ENCODE assay signal across 13 cellular contexts in genomic region chr11:19605500-19606371, GRCh38.
DNase-seq lines count a peak whose midpoint lies in the region; ATAC-seq and TF ChIP-seq lines count a peak whose summit lies in the region.
"Had no signal": no experiment of that assay in that cellular context is flagged by ENCODE, and none has a peak within 500 bp of the region (broad histone marks: within the 10 kb centered on the region; RNA-seq: fewer than 3 reads in every experiment).

No MANE protein-coding gene starts in this region.

- DNase-seq in NCI-H1436 (lab: John Stamatoyannopoulos, UW) (peak; percentile 5), NCI-H1436 treated with DMSO at 0.1 percent for 48 hours (lab: John Stamatoyannopoulos, UW) (no peak), NCI-H82 (lab: John Stamatoyannopoulos, UW) (peak; percentile 84), stromal cell of bone marrow (ENCODE audit: low read depth) (peak; percentile 94), occipital lobe (lab: John Stamatoyannopoulos, UW) (no peak), COLO829 (ENCODE audit: low spot score) (no peak)
- DNase-seq: foreskin melanocyte, H7, lower lobe of right lung, retina had no signal

- TF ChIP-seq POLR2A in gastroesophageal sphincter (IDR thresholded peaks at IDR 0.05), result no peak

- WGBS in gastroesophageal sphincter (ENCODE audit: low coverage in 1 of 2), 2 donors, result 67 to 79% methylated on average over 8 of the region's 8 CpGs

- peak overlapping the region in 1 of 4 donors; percentile 11 for H3K27ac ChIP-seq in gastroesophageal sphincter
- H3K27ac ChIP-seq: cardiac muscle cell, lower lobe of right lung had no signal

- H3K4me3 ChIP-seq in gastroesophageal sphincter, result no peak overlapping the region
- H3K4me3 ChIP-seq: cardiac muscle cell, lower lobe of right lung had no signal

- TF ChIP-seq CTCF in gastroesophageal sphincter (IDR thresholded peaks at IDR 0.05), result peak in 1 of 4 experiments; percentile 6

- peaks cover 0 to 36% (median 7%) of the 10 kb centered on the region in 3 donors for H3K4me1 ChIP-seq in gastroesophageal sphincter

- no peak for TF ChIP-seq EP300 in gastroesophageal sphincter (IDR thresholded peaks at IDR 0.05)

- no peaks in the 10 kb centered on the region for H3K9me3 ChIP-seq in gastroesophageal sphincter
- H3K9me3 ChIP-seq: lower lobe of right lung had no signal

- no peaks in the 10 kb centered on the region for H3K36me3 ChIP-seq in gastroesophageal sphincter
- H3K36me3 ChIP-seq: cardiac muscle cell, lower lobe of right lung had no signal

- peak; percentile 62 for ATAC-seq in gastroesophageal sphincter
- no peak for ATAC-seq in GM18873 (IDR thresholded peaks at IDR 0.05; ENCODE audit: low FRiP score, unreplicated experiment)
- ATAC-seq: lower lobe of right lung had no signal

- H3K27me3 ChIP-seq in gastroesophageal sphincter, result no peaks in the 10 kb centered on the region

Comparison
In these comparisons a context has a peak if more than half of its experiments do, and no peak if none do; other contexts are left out.
1. DNase-seq: peak in NCI-H1436 (single experiment), NCI-H82 (single experiment) and stromal cell of bone marrow (single experiment); none in NCI-H1436 treated with DMSO at 0.1 percent for 48 hours (single experiment), occipital lobe (single experiment) and COLO829 (single experiment).